Comparison of ENCODE assay signal across 8 cellular contexts in the genomic region with DNA sequence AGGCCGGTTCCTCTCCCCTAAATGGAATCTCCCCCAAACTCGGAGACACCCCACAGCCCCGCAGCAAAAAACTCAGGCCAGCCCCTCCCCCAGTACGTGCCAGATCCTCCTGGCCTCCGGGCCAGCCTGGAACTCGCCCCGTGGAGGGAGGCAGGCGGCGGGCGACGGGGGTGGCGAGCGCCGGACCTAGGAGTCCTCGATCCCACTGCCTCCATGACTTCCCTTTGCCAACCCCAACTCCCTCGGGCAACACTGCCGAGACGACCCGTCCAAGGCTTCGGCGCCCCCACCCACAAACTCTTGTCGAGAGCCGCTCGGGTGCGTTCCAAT. TPM values are rescaled to one million over a fixed set of nuclear protein-coding genes. Genes with fewer than 3 reads are reported as not detected.
DNase-seq lines count a peak whose midpoint lies in the region; ATAC-seq and TF ChIP-seq lines count a peak whose summit lies in the region.

No MANE protein-coding gene starts in this region.

- H3K4me1 ChIP-seq in heart right ventricle, result peaks cover 7 to 55% (median 45%) of the 10 kb centered on the region in 9 donors
- peaks cover 7% of the 10 kb centered on the region for H3K4me1 ChIP-seq in mesodermal cell (ENCODE audit: control insufficient read depth, insufficient read depth, low read length, poor library complexity, severe bottlenecking)
- no peaks in the 10 kb centered on the region for H3K4me1 ChIP-seq in aorta (ENCODE audit: control insufficient read depth in 1 of 2, insufficient read depth in 2 of 2, low read length in 2 of 2)

- ATAC-seq in heart right ventricle, result no peak
- no peak for ATAC-seq in Right ventricle myocardium superior (ENCODE audit: poor library complexity)
- ATAC-seq in aorta (ENCODE audit: low FRiP score), result peak; percentile 19
- no peak for ATAC-seq in GM21367 (IDR thresholded peaks at IDR 0.05; ENCODE audit: unreplicated experiment)

- H3K36me3 ChIP-seq in heart right ventricle (no peaks in the 10 kb centered on the region), mesodermal cell (ENCODE audit: control insufficient read depth, insufficient read depth, low read length) (no peaks in the 10 kb centered on the region), aorta (ENCODE audit: control insufficient read depth in 1 of 2, insufficient read depth in 2 of 2, low read length in 1 of 2) (no peaks in the 10 kb centered on the region)

- WGBS in heart right ventricle, 2 donors, result 0 to 1% methylated on average over 20 to 25 of the region's 25 CpGs
- WGBS in mesodermal cell (ENCODE audit: insufficient coverage in 2 of 2), 2 experiments, result 0% methylated on average over 6 to 7 of the region's 25 CpGs
- 0% methylated on average over 21 to 25 of the region's 25 CpGs for WGBS in aorta, 2 donors

- intact Hi-C loops in heart right ventricle (cut with DNase I), result loop anchor here in 1 of 10 donors (5.0 kb wide), 1 partner anchor 106 kb away; the partner anchor contains the start of gene KANSL2
- intact Hi-C loops in Right ventricle myocardium superior (cut with DNase I), result no loop called here
- intact Hi-C loops in aorta (cut with DNase I), result no loop called here

- H3K4me3 ChIP-seq in heart right ventricle (peak overlapping the region; percentile 75 to 99 (median 98)), cardiac fibroblast (replicated peaks in 1 of 2; ENCODE audit: low read depth in 2 of 2, low read length in 2 of 2) (peak overlapping the region; percentile 80 to 94), mesodermal cell (ENCODE audit: extremely low read depth, insufficient read depth, low read length, poor library complexity, severe bottlenecking) (peak overlapping the region; percentile 79), aorta (ENCODE audit: low read length in 2 of 2) (peak overlapping the region; percentile 93 to 98)

- H3K27ac ChIP-seq in heart right ventricle (peak overlapping the region; percentile 94 to 99 (median 98)), mesodermal cell (ENCODE audit: low read depth, low read length, severe bottlenecking) (no peak overlapping the region), aorta (ENCODE audit: low read depth in 1 of 2, low read length in 2 of 2) (peak overlapping the region; percentile 88 to 92)

- peak in 1 of 2 donors; percentile 28 for DNase-seq in heart right ventricle
- no peak for DNase-seq in Right ventricle myocardium superior
- DNase-seq in cardiac fibroblast (ENCODE audit: low read depth in 2 of 2), result no peak
- no peak for DNase-seq in aorta
- no peak for DNase-seq in cortex of kidney (lab: John Stamatoyannopoulos, UW)
- DNase-seq in NCI-H1694 treated with DMSO at 0.1 percent for 48 hours (lab: John Stamatoyannopoulos, UW), result no peak

- H3K9me3 ChIP-seq in heart right ventricle, result no peaks in the 10 kb centered on the region
- no peaks in the 10 kb centered on the region for H3K9me3 ChIP-seq in mesodermal cell (ENCODE audit: control insufficient read depth, low read length)
- H3K9me3 ChIP-seq in aorta (ENCODE audit: control insufficient read depth, low read length), result no peaks in the 10 kb centered on the region

- TF ChIP-seq CTCF in heart right ventricle (IDR thresholded peaks at IDR 0.05) (no peak), cardiac fibroblast (IDR thresholded peaks at IDR 0.05; ENCODE audit: low read depth, low read length) (no peak)

- H3K27me3 ChIP-seq in heart right ventricle (peaks cover 0 to 29% (median 0%) of the 10 kb centered on the region in 7 donors), aorta (ENCODE audit: control insufficient read depth in 1 of 2, insufficient read depth in 2 of 2, low read length in 1 of 2) (no peaks in the 10 kb centered on the region)

RNA-seq across cellular contexts. Expression of gene ADCY6, which starts 0.4 kb away (rescaled TPM):
- total RNA-seq in heart right ventricle (100 to 1,000 TPM in 8 of 10 donors, 10 to 100 TPM in 2; 84.4 to 144 (median 122) TPM), Right ventricle myocardium superior (52.1 TPM), aorta (10 to 100 TPM; 85.1 to 89.7 TPM)
- polyA plus RNA-seq in heart right ventricle (100 to 1,000 TPM in 1 of 2 donors, 10 to 100 TPM in 1; 35.3 to 123 TPM), aorta (10 to 100 TPM; 12.9 to 67.5 TPM)
- 40.1 TPM for polyA plus RNA-seq in mesodermal cell (2013, experiment 1 of 2)
- polyA plus RNA-seq in mesodermal cell (2013, experiment 2 of 2), result 33.0 TPM

RNA-seq across cellular contexts. Expression of gene CACNB3, which starts 29.8 kb away (rescaled TPM):
- 1 to 10 TPM; 2.2 to 7.8 (median 4.1) TPM for total RNA-seq in heart right ventricle
- polyA plus RNA-seq in heart right ventricle, result 10 to 100 TPM in 1 of 2 donors, 1 to 10 TPM in 1; 4.3 to 13.5 TPM
- 5.9 TPM for total RNA-seq in Right ventricle myocardium superior
- 41.0 TPM for polyA plus RNA-seq in mesodermal cell (2013, experiment 1 of 2)
- 40.8 TPM for polyA plus RNA-seq in mesodermal cell (2013, experiment 2 of 2)
- 10 to 100 TPM; 20.5 to 30.8 TPM for total RNA-seq in aorta
- polyA plus RNA-seq in aorta, result 10 to 100 TPM in 1 of 2 donors, 1 to 10 TPM in 1; 7.3 to 39.3 TPM
